ENCODE assay signal across 30 cellular contexts in the genomic region with DNA sequence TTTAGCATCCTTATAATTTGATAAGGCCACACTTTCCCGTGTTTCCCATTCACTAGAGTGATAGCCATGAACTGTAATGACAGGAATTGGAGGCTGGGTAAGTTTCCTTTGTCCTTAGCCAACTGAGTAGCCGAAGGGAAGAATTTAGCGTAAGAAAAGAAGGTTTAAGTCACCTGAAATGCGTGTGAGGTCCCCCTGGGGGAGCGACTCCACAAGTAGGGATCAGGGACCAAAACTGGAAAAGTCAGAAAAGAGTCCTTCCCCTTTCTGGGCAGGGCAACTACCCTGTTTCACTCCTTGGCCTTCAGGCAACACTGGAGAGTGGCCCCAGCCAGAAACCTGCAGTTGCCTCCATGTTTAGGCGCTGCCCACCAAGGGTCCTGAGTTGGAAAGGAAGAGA.
DNase-seq lines count a peak whose midpoint lies in the region; ATAC-seq and TF ChIP-seq lines count a peak whose summit lies in the region.
"Had no signal": no experiment of that assay in that cellular context is flagged by ENCODE, and none has a peak within 500 bp of the region (broad histone marks: within the 10 kb centered on the region; RNA-seq: fewer than 3 reads in every experiment).

No MANE protein-coding gene starts in this region.

- H3K4me3 Mint-ChIP-seq in endodermal cell, result no peak overlapping the region
- no peak overlapping the region for H3K4me3 Mint-ChIP-seq in activated CD4-positive, alpha-beta T cell treated with anti-CD3 and anti-CD28 coated beads, Interleukin-2, amount 10 ng/mL, durations not matched to agents 24 days and 14 days
- H3K4me3 Mint-ChIP-seq: CD14-positive monocyte; CD8-positive, alpha-beta memory T cell had no signal

- H3K79me2 ChIP-seq in ACC112 (ENCODE audit: control insufficient read depth, insufficient read depth, low read length, unreplicated experiment), result no peaks in the 10 kb centered on the region

- no peaks in the 10 kb centered on the region for H3K27me3 Mint-ChIP-seq in endodermal cell (ENCODE audit: insufficient read depth)
- no peaks in the 10 kb centered on the region for H3K27me3 Mint-ChIP-seq in activated CD4-positive, alpha-beta T cell treated with anti-CD3 and anti-CD28 coated beads, Interleukin-2, amount 10 ng/mL, durations not matched to agents 24 days and 14 days

- intact Hi-C loops in activated CD4-positive, alpha-beta T cell treated with anti-CD3 and anti-CD28 coated beads, Interleukin-2, amount 10 ng/mL, durations not matched to agents 24 days and 14 days (cut with micrococcal nuclease), result no loop called here

- 67 to 72% methylated on average over 1 to 6 of the region's 6 CpGs for WGBS in endodermal cell (ENCODE audit: insufficient coverage in 1 of 2, insufficient read length in 1 of 2), 2 experiments

- H3K27me3 ChIP-seq in ACC112 (ENCODE audit: insufficient read depth, low read length) (no peaks in the 10 kb centered on the region), HUES48 (ENCODE audit: control insufficient read depth, insufficient read depth, low read length) (no peaks in the 10 kb centered on the region), endodermal cell (ENCODE audit: control insufficient read depth, insufficient read depth, low read length, poor library complexity, severe bottlenecking) (no peaks in the 10 kb centered on the region), iPS-18a (ENCODE audit: control insufficient read depth, insufficient read depth, low read length) (no peaks in the 10 kb centered on the region)
- H3K27me3 ChIP-seq: BE2C, SJSA1 had no signal

- TF ChIP-seq CTCF in endodermal cell (conservative IDR thresholded peaks at IDR 0.05), result no peak

- H3K36me3 ChIP-seq in ACC112 (ENCODE audit: insufficient read depth, low read length) (no peaks in the 10 kb centered on the region), HUES48 (ENCODE audit: control insufficient read depth, insufficient read depth, low read length) (no peaks in the 10 kb centered on the region), endodermal cell (ENCODE audit: control insufficient read depth, insufficient read depth, low read length) (no peaks in the 10 kb centered on the region), iPS-18a (ENCODE audit: control insufficient read depth, low read depth, low read length) (no peaks in the 10 kb centered on the region)
- H3K36me3 ChIP-seq: BE2C, SJSA1 had no signal

- DNase-seq in endodermal cell, result peak; percentile 61
- no peak for DNase-seq in stimulated activated naive CD4-positive, alpha-beta T cell (lab: John Stamatoyannopoulos, UW)
- DNase-seq in activated CD4-positive, alpha-beta T cell treated with anti-CD3 and anti-CD28 coated beads, Interleukin-2, amount 10 ng/mL, durations not matched to agents 24 days and 14 days, result no peak
- DNase-seq: ACHN; BE2C; Calu3; CD8-positive, alpha-beta memory T cell; DND-41; GOT3; KBM-7; MV-4-11; NCI-H1105; NCI-H146; NCI-H1930; NCI-H2107; NCI-H446; NCI-H524 treated with DMSO at 0.1 percent for 48 hours; NCI-H82; NK-92 treated with Interleukin-12 subunit alpha and Interleukin-12 subunit beta, amount 100 ng/mL, for 24 hours; PC-9; Right ventricle myocardium superior; RPMI8226 had no signal

- no peaks in the 10 kb centered on the region for H3K4me1 Mint-ChIP-seq in endodermal cell
- H3K4me1 Mint-ChIP-seq in activated CD4-positive, alpha-beta T cell treated with anti-CD3 and anti-CD28 coated beads, Interleukin-2, amount 10 ng/mL, durations not matched to agents 24 days and 14 days, result no peaks in the 10 kb centered on the region
- H3K4me1 Mint-ChIP-seq: CD14-positive monocyte; CD8-positive, alpha-beta memory T cell had no signal

- no peak overlapping the region for H3K27ac ChIP-seq in ACC112 (ENCODE audit: low read depth, low read length)
- peak overlapping the region; percentile 61 for H3K27ac ChIP-seq in HUES48 (ENCODE audit: low read depth, low read length)
- no peak overlapping the region for H3K27ac ChIP-seq in endodermal cell (ENCODE audit: low read depth, low read length)
- H3K27ac ChIP-seq in iPS-18a (ENCODE audit: low read length), result peak overlapping the region; percentile 9
- H3K27ac ChIP-seq: 22Rv1, PC-9, SJSA1 had no signal

- H3K4me1 ChIP-seq in ACC112 (ENCODE audit: control insufficient read depth, insufficient read depth, low read length, unreplicated experiment) (no peaks in the 10 kb centered on the region), HUES48 (ENCODE audit: control insufficient read depth, insufficient read depth, low read length) (peaks cover 4% of the 10 kb centered on the region; the same call in 1 of the 2 replicates), endodermal cell (ENCODE audit: control insufficient read depth, insufficient read depth, low read length) (no peaks in the 10 kb centered on the region), iPS-18a (ENCODE audit: control insufficient read depth, low read depth, low read length) (peaks cover 12% of the 10 kb centered on the region)
- H3K4me1 ChIP-seq: BE2C, SJSA1 had no signal

- H3K9me3 ChIP-seq in HUES48 (ENCODE audit: control insufficient read depth, insufficient read depth, low read length), result peaks cover 35% of the 10 kb centered on the region; the same call in 1 of the 2 replicates
- H3K9me3 ChIP-seq in endodermal cell (ENCODE audit: control insufficient read depth, low read length), result no peaks in the 10 kb centered on the region
- peaks cover 12% of the 10 kb centered on the region for H3K9me3 ChIP-seq in iPS-18a (ENCODE audit: control insufficient read depth, low read depth, low read length)
- H3K9me3 ChIP-seq: BE2C, SJSA1 had no signal

- H2AFZ ChIP-seq in ACC112 (ENCODE audit: low read length, unreplicated experiment), result peak overlapping the region; percentile 38
- H2AFZ ChIP-seq: PC-9 had no signal

- no peaks in the 10 kb centered on the region for H3K36me3 Mint-ChIP-seq in endodermal cell (ENCODE audit: low read depth)
- no peaks in the 10 kb centered on the region for H3K36me3 Mint-ChIP-seq in activated CD4-positive, alpha-beta T cell treated with anti-CD3 and anti-CD28 coated beads, Interleukin-2, amount 10 ng/mL, durations not matched to agents 24 days and 14 days (ENCODE audit: low read depth)
- H3K36me3 Mint-ChIP-seq: CD14-positive monocyte had no signal

- no peak overlapping the region for H3K27ac Mint-ChIP-seq in endodermal cell
- no peak overlapping the region for H3K27ac Mint-ChIP-seq in activated CD4-positive, alpha-beta T cell treated with anti-CD3 and anti-CD28 coated beads, Interleukin-2, amount 10 ng/mL, durations not matched to agents 24 days and 14 days
- H3K27ac Mint-ChIP-seq: CD14-positive monocyte; CD8-positive, alpha-beta memory T cell had no signal

- no peak for ATAC-seq in GM21723 (IDR thresholded peaks at IDR 0.05; ENCODE audit: unreplicated experiment)
- ATAC-seq in HG03460 (IDR thresholded peaks at IDR 0.05; ENCODE audit: unreplicated experiment), result no peak

- H3K4me3 ChIP-seq in ACC112 (ENCODE audit: low read depth, low read length), result no peak overlapping the region
- H3K4me3 ChIP-seq in HUES48 (ENCODE audit: low read depth, low read length), result no peak overlapping the region
- H3K4me3 ChIP-seq in endodermal cell (ENCODE audit: low read length), result no peak overlapping the region
- no peak overlapping the region for H3K4me3 ChIP-seq in iPS-18a (ENCODE audit: low read length)
- H3K4me3 ChIP-seq: PC-9, SJSA1 had no signal

- no peak overlapping the region for H3K9ac ChIP-seq in HUES48 (ENCODE audit: low read depth, low read length)
- no peak overlapping the region for H3K9ac ChIP-seq in endodermal cell (ENCODE audit: extremely low read depth, low read length, poor library complexity, severe bottlenecking)
- no peak overlapping the region for H3K9ac ChIP-seq in iPS-18a (ENCODE audit: low read length)

- peaks cover 65% of the 10 kb centered on the region for H3K9me3 Mint-ChIP-seq in endodermal cell
- no peaks in the 10 kb centered on the region for H3K9me3 Mint-ChIP-seq in activated CD4-positive, alpha-beta T cell treated with anti-CD3 and anti-CD28 coated beads, Interleukin-2, amount 10 ng/mL, durations not matched to agents 24 days and 14 days

Comparison
In these comparisons a context has a peak if more than half of its experiments do, and no peak if none do; other contexts are left out.
1. H3K27ac ChIP-seq: peak in HUES48 (single experiment) and iPS-18a (single experiment); none in ACC112 (single experiment) and endodermal cell (single experiment).